ENCODE assay signal across 16 cellular contexts in genomic region chr5:132262882-132263547, GRCh38. TPM values are rescaled to one million over a fixed set of nuclear protein-coding genes. Genes with fewer than 3 reads are reported as not detected.
DNase-seq lines count a peak whose midpoint lies in the region; ATAC-seq and TF ChIP-seq lines count a peak whose summit lies in the region.
"Had no signal": no experiment of that assay in that cellular context is flagged by ENCODE, and none has a peak within 500 bp of the region (broad histone marks: within the 10 kb centered on the region; RNA-seq: fewer than 3 reads in every experiment).

No MANE protein-coding gene starts in this region.

- in situ Hi-C loops in HAP-1 (cut with MboI; ENCODE audit: low sequenced_read_pairs) = no loop called here

- H3K27ac ChIP-seq in adrenal gland (peak overlapping the region in 3 of 5 donors; percentile 13 to 82 (median 74)), smooth muscle cell (ENCODE audit: low read depth) (peak overlapping the region; percentile 94)
- H3K27ac ChIP-seq: gastrocnemius medialis, psoas muscle had no signal

- peaks cover 7 to 23% of the 10 kb centered on the region in 2 donors for H3K4me1 ChIP-seq in adrenal gland (replicated peaks in 1 of 2)
- H3K4me1 ChIP-seq in smooth muscle cell (ENCODE audit: low read depth) = peaks cover 34% of the 10 kb centered on the region
- no peaks in the 10 kb centered on the region for H3K4me1 ChIP-seq in HAP-1

- no peak overlapping the region for H3K4me3 ChIP-seq in adrenal gland
- H3K4me3 ChIP-seq in smooth muscle cell = no peak overlapping the region
- no peak overlapping the region for H3K4me3 ChIP-seq in HAP-1
- H3K4me3 ChIP-seq: gastrocnemius medialis, psoas muscle had no signal

- peaks cover 7% of the 10 kb centered on the region for H3F3A ChIP-seq in smooth muscle cell (ENCODE audit: low read depth)

- H3K9me3 ChIP-seq in adrenal gland (replicated peaks in 1 of 3) (no peaks in the 10 kb centered on the region), smooth muscle cell (replicated peaks; ENCODE audit: low read depth) (no peaks in the 10 kb centered on the region), HAP-1 (no peaks in the 10 kb centered on the region)
- H3K9me3 ChIP-seq: gastrocnemius medialis, psoas muscle had no signal

- intact Hi-C loops in adrenal gland (cut with DNase I) = no loop called here

- H3K27me3 ChIP-seq in adrenal gland (no peaks in the 10 kb centered on the region), smooth muscle cell (ENCODE audit: low read depth) (no peaks in the 10 kb centered on the region), HAP-1 (ENCODE audit: low read depth) (no peaks in the 10 kb centered on the region)

- H3K4me2 ChIP-seq in smooth muscle cell = peak overlapping the region; percentile 25

- TF ChIP-seq CTCF in adrenal gland (IDR thresholded peaks at IDR 0.05) = no peak
- TF ChIP-seq CTCF in smooth muscle cell (IDR thresholded peaks at IDR 0.05; ENCODE audit: borderline replicate concordance, insufficient read depth, poor library complexity, severe bottlenecking) = no peak

- POLR2A ChIA-PET in HEK293T (lab: Yijun Ruan, JAX) = interaction anchor here (1.1 to 3.5 kb wide), 2 partner anchors 30 to 103 kb away, joined by 3 to 19 read pairs; partner anchors contain the start of gene SLC22A4

- peak overlapping the region; percentile 69 for H3K9ac ChIP-seq in smooth muscle cell (ENCODE audit: low read depth)

- H3K79me2 ChIP-seq in smooth muscle cell (ENCODE audit: low read depth) = peaks cover 15% of the 10 kb centered on the region

- CTCF ChIA-PET in HEK293T (lab: Yijun Ruan, JAX) = interaction anchor here (3.1 kb wide), 1 partner anchor 10 kb away, joined by 10 read pairs; no protein-coding TSS in a partner anchor

- ATAC-seq in left lobe of liver = no peak
- ATAC-seq: activated CD8-positive, alpha-beta T cell treated with anti-CD3 and anti-CD28 coated beads, Interleukin-2, amount 10 ng/mL, durations not matched to agents 7 days and 5 days; gastrocnemius medialis had no signal

- no peak for TF ChIP-seq POLR2A in adrenal gland (IDR thresholded peaks at IDR 0.05)

- peaks cover 60% of the 10 kb centered on the region for H4K20me1 ChIP-seq in smooth muscle cell (ENCODE audit: low read depth)

- H3K36me3 ChIP-seq in adrenal gland (replicated peaks in 1 of 2) (no peaks in the 10 kb centered on the region), smooth muscle cell (ENCODE audit: low read depth) (no peaks in the 10 kb centered on the region), HAP-1 (replicated peaks) (no peaks in the 10 kb centered on the region)
- H3K36me3 ChIP-seq: gastrocnemius medialis had no signal

- 94 to 100% (median 98%) methylated on average over 2 of the region's 2 CpGs for WGBS in adrenal gland, 4 donors
- WGBS in smooth muscle cell (ENCODE audit: low lambda C conversion rate) = 91% methylated on average over 2 of the region's 2 CpGs

- H2AFZ ChIP-seq in smooth muscle cell (ENCODE audit: low read depth) = no peak overlapping the region

- DNase-seq in EL (peak; percentile 34), adrenal gland (no peak), left lobe of liver (ENCODE audit: low spot score) (peak; percentile 19), smooth muscle cell (lab: John Stamatoyannopoulos, UW; ENCODE audit: unreplicated experiment) (no peak), HAP-1 (ENCODE audit: low spot score in 2 of 2) (no peak), AML-193 (lab: John Stamatoyannopoulos, UW) (no peak), HEK293T (ENCODE audit: extremely low spot score) (no peak)
- no peak for DNase-seq in activated naive CD4-positive, alpha-beta T cell treated with anti-CD3 and anti-CD28 coated beads, Interleukin-2, amount 50 U/mL, for 16 hours
- DNase-seq: activated CD8-positive, alpha-beta T cell treated with anti-CD3 and anti-CD28 coated beads, Interleukin-2, amount 10 ng/mL, durations not matched to agents 7 days and 5 days; activated gamma-delta T cell; effector memory CD4-positive, alpha-beta T cell; gastrocnemius medialis; NCI-H1105; NCI-H2227 treated with DMSO at 0.1 percent for 48 hours; SIG-M5 had no signal

TF ChIP-seq in HEK293T, 16 proteins besides CTCF, POLR2A, EP300 and RAD21:
- TF ChIP-seq SUZ12 (IDR thresholded peaks at IDR 0.05) (no peak), FOXK2 (IDR thresholded peaks at IDR 0.05) (no peak), FOXA1 (IDR thresholded peaks at IDR 0.05) (no peak), ARNT (IDR thresholded peaks at IDR 0.05) (no peak)

RNA-seq across cellular contexts. Expression of gene PDLIM4, which starts 5.5 kb away (rescaled TPM):
- total RNA-seq in adrenal gland (10 to 100 TPM in 1 of 8 donors, 1 to 10 TPM in 6, under 1 TPM in 1; 0.87 to 11.7 (median 4.3) TPM), left lobe of liver (0.88 TPM), smooth muscle cell (77.4 and 93.8 TPM in 2 replicates)
- polyA plus RNA-seq in adrenal gland (10 to 100 TPM in 2 of 3 donors, 1 to 10 TPM in 1; 2.8 to 20.2 (median 14.3) TPM), smooth muscle cell (275 and 338 TPM in 2 replicates)
- total RNA-seq: activated CD8-positive, alpha-beta T cell treated with anti-CD3 and anti-CD28 coated beads, Interleukin-2, amount 10 ng/mL, durations not matched to agents 7 days and 5 days had no signal

RNA-seq across cellular contexts. Expression of gene SLC22A4, which starts 31.2 kb away (rescaled TPM):
- total RNA-seq in adrenal gland = 1 to 10 TPM; 1.4 to 8.2 (median 3.0) TPM
- polyA plus RNA-seq in adrenal gland = 1 to 10 TPM; 3.3 to 4.0 (median 3.7) TPM
- total RNA-seq in left lobe of liver = 0.20 TPM
- 0.45 and 3.8 TPM in 2 replicates for total RNA-seq in smooth muscle cell
- 1.3 and 3.1 TPM in 2 replicates for polyA plus RNA-seq in smooth muscle cell
- total RNA-seq: activated CD8-positive, alpha-beta T cell treated with anti-CD3 and anti-CD28 coated beads, Interleukin-2, amount 10 ng/mL, durations not matched to agents 7 days and 5 days had no signal

RNA-seq across cellular contexts. Expression of gene P4HA2, which starts 35.4 kb away (rescaled TPM):
- total RNA-seq in adrenal gland (10 to 100 TPM in 7 of 8 donors, 1 to 10 TPM in 1; 9.9 to 34.0 (median 16.8) TPM), left lobe of liver (13.8 TPM), smooth muscle cell (352 and 482 TPM in 2 replicates)
- polyA plus RNA-seq in adrenal gland (10 to 100 TPM; 10.3 to 12.6 (median 11.6) TPM), smooth muscle cell (500 and 707 TPM in 2 replicates)

Comparison
In these comparisons a context has a peak if more than half of its experiments do, and no peak if none do; other contexts are left out.
1. DNase-seq: peak in EL (single experiment) and left lobe of liver (single experiment); none in adrenal gland (0 of 7), smooth muscle cell (single experiment), activated naive CD4-positive, alpha-beta T cell treated with anti-CD3 and anti-CD28 coated beads, Interleukin-2, amount 50 U/mL, for 16 hours (single experiment), HAP-1 (0 of 2), AML-193 (0 of 2) and HEK293T (single experiment).
2. RNA of gene P4HA2, which starts 35.4 kb away (total RNA-seq): 352 to 482 TPM in smooth muscle cell; 9.9 to 34.0 TPM in adrenal gland and 13.8 TPM in left lobe of liver (single experiment); every median in the first group is over 10 times any median in the second.